10 cellular contexts compared by ENCODE assay signal in genomic region chr6:126672654-126673053, GRCh38.
DNase-seq lines count a peak whose midpoint lies in the region; ATAC-seq and TF ChIP-seq lines count a peak whose summit lies in the region.
"Had no signal": no experiment of that assay in that cellular context is flagged by ENCODE, and none has a peak within 500 bp of the region (broad histone marks: within the 10 kb centered on the region; RNA-seq: fewer than 3 reads in every experiment).

No MANE protein-coding gene starts in this region.

- peak overlapping the region; percentile 9; the same call in 1 of the 2 replicates for H3K4me3 ChIP-seq in MM.1S (ENCODE audit: low read length)

- no peaks in the 10 kb centered on the region for H3K9me2 ChIP-seq in MM.1S (replicated peaks; ENCODE audit: insufficient read depth, low read length)

- no peaks in the 10 kb centered on the region for H3K27me3 ChIP-seq in MM.1S (replicated peaks; ENCODE audit: insufficient read depth, low read length)

- no peaks in the 10 kb centered on the region for H4K20me1 ChIP-seq in MM.1S (ENCODE audit: insufficient read depth, low read length)

- H3K27ac ChIP-seq in MM.1S (ENCODE audit: low read length) = peak overlapping the region; percentile 23; the same call in 1 of the 2 replicates

- peak overlapping the region; percentile 32; the same call in 1 of the 2 replicates for H3K4me2 ChIP-seq in MM.1S (ENCODE audit: low read depth, low read length)

- H3K36me3 ChIP-seq in MM.1S (replicated peaks; ENCODE audit: insufficient read depth, low read length) = no peaks in the 10 kb centered on the region

- TF ChIP-seq CTCF in MM.1S (IDR thresholded peaks at IDR 0.05; ENCODE audit: low read length) = no peak

- peak; percentile 95 for ATAC-seq in GM19395 (IDR thresholded peaks at IDR 0.05; ENCODE audit: unreplicated experiment)
- ATAC-seq in HG02885 (IDR thresholded peaks at IDR 0.05; ENCODE audit: poor library complexity, unreplicated experiment) = peak; percentile 91

- no peaks in the 10 kb centered on the region for H3K79me2 ChIP-seq in MM.1S (ENCODE audit: low read length)

- peaks cover 7% of the 10 kb centered on the region; the same call in 1 of the 2 replicates for H3F3A ChIP-seq in MM.1S (ENCODE audit: insufficient read depth, low read length)

- no peaks in the 10 kb centered on the region for H3K4me1 ChIP-seq in MM.1S (ENCODE audit: low read length)

- DNase-seq in AG20443 (ENCODE audit: low spot score) (peak; percentile 59), MM.1S (peak; percentile 65), NCI-H345 treated with DMSO at 0.1 percent for 48 hours (lab: John Stamatoyannopoulos, UW; ENCODE audit: unreplicated experiment) (no peak), inferior parietal cortex (ENCODE audit: extremely low spot score) (no peak), superior temporal gyrus (ENCODE audit: extremely low spot score) (no peak), dermis blood vessel endothelial cell (no peak)
- DNase-seq: KG1, T1000 had no signal

- H3K9me3 ChIP-seq in MM.1S (replicated peaks; ENCODE audit: insufficient read depth, low read length) = no peaks in the 10 kb centered on the region

- H3K9ac ChIP-seq in MM.1S (ENCODE audit: low read length) = no peak overlapping the region

- peak overlapping the region; percentile 33 for H2AFZ ChIP-seq in MM.1S (ENCODE audit: low read length)

Comparison
In these comparisons a context has a peak if more than half of its experiments do, and no peak if none do; other contexts are left out.
1. DNase-seq: peak in AG20443 (single experiment) and MM.1S (single experiment); none in NCI-H345 treated with DMSO at 0.1 percent for 48 hours (single experiment), inferior parietal cortex (single experiment), superior temporal gyrus (single experiment) and dermis blood vessel endothelial cell (single experiment).